8 cellular contexts compared by ENCODE assay signal in genomic region chr12:92135541-92135940, GRCh38. TPM values are rescaled to one million over a fixed set of nuclear protein-coding genes. Genes with fewer than 3 reads are reported as not detected.
DNase-seq lines count a peak whose midpoint lies in the region; ATAC-seq, FAIRE-seq and TF ChIP-seq lines count a peak whose summit lies in the region.
"Not testable (repeated sequence)": the region's sequence is repeated elsewhere in the genome, so short reads cannot be mapped to it uniquely, and the experiment has no call there.

No MANE protein-coding gene starts in this region.

- H3K4me3 Mint-ChIP-seq in activated CD8-positive, alpha-beta memory T cell treated with anti-CD3 and anti-CD28 coated beads, Interleukin-2, amount 10 ng/mL, durations not matched to agents 7 days and 5 days = peak overlapping the region; percentile 94
- H3K4me3 Mint-ChIP-seq in natural killer cell = peak overlapping the region; percentile 88

- not testable (repeated sequence) for FAIRE-seq in GM12878 (lab: Jason Lieb, UNC)

- H3K9ac ChIP-seq in BLaER1 = not testable (repeated sequence)
- H3K9ac ChIP-seq in GM23248 (0 out of 2 replicates have a peak overlapping the region, but pooled peaks have one; percentile 47), GM12878 (ENCODE audit: control insufficient read depth, insufficient read depth, low read length) (peak overlapping the region; percentile 61), subcutaneous abdominal adipose tissue (ENCODE audit: low read length in 5 of 5) (peak overlapping the region in 1 of 5 donors; percentile 70)

- H2AFZ ChIP-seq in GM23248; GM12878 (ENCODE audit: control insufficient read depth, low read depth, low read length): not testable (repeated sequence)

- peak overlapping the region; percentile 40 for H3K4me2 ChIP-seq in BLaER1
- H3K4me2 ChIP-seq in GM23248 (ENCODE audit: unreplicated experiment) = peak overlapping the region; percentile 59
- H3K4me2 ChIP-seq in GM12878 (ENCODE audit: control insufficient read depth, insufficient read depth) = peak overlapping the region; percentile 65

- H3K4me1 Mint-ChIP-seq in activated CD8-positive, alpha-beta memory T cell treated with anti-CD3 and anti-CD28 coated beads, Interleukin-2, amount 10 ng/mL, durations not matched to agents 7 days and 5 days = peaks cover 84% of the 10 kb centered on the region
- peaks cover 91 to 97% of the 10 kb centered on the region in 2 donors for H3K4me1 Mint-ChIP-seq in natural killer cell

- in situ Hi-C loops in GM23248 (cut with MboI) (loop anchor here (10.0 to 25.0 kb wide), 2 partner anchors 321 to 548 kb away; no protein-coding TSS in a partner anchor), GM12878 (cut with MboI) (loop anchor here (5.0 to 25.0 kb wide), 3 partner anchors 323 to 741 kb away; no protein-coding TSS in a partner anchor)

- not testable (repeated sequence) for H3K27me3 ChIP-seq in BLaER1; GM23248 (replicated peaks; ENCODE audit: insufficient read depth); RWPE2 (ENCODE audit: insufficient read depth, poor library complexity, severe bottlenecking); GM12878 (replicated peaks in 1 of 2; ENCODE audit: control insufficient read depth in 2 of 2, insufficient read depth in 2 of 2, low read length in 1 of 2); foreskin keratinocyte; subcutaneous abdominal adipose tissue (ENCODE audit: control insufficient read depth in 5 of 5, insufficient read depth in 4 of 5, low read length in 5 of 5)

- peaks cover 36% of the 10 kb centered on the region for H3K36me3 Mint-ChIP-seq in activated CD8-positive, alpha-beta memory T cell treated with anti-CD3 and anti-CD28 coated beads, Interleukin-2, amount 10 ng/mL, durations not matched to agents 7 days and 5 days
- H3K36me3 Mint-ChIP-seq in natural killer cell = peaks cover 13% of the 10 kb centered on the region

- not testable (repeated sequence) for TF ChIP-seq EP300 in GM12878 (IDR thresholded peaks at IDR 0.05; ENCODE audit: borderline replicate concordance in 1 of 2, control insufficient read depth in 1 of 2, low read depth in 2 of 2, low read length in 2 of 2)

- not testable (repeated sequence) for H3K27me3 Mint-ChIP-seq in activated CD8-positive, alpha-beta memory T cell treated with anti-CD3 and anti-CD28 coated beads, Interleukin-2, amount 10 ng/mL, durations not matched to agents 7 days and 5 days; natural killer cell (ENCODE audit: low read depth in 2 of 2)

- H3K27ac ChIP-seq in BLaER1 = not testable (repeated sequence)
- H3K27ac ChIP-seq in GM23248 (peak overlapping the region; percentile 93), RWPE2 (ENCODE audit: poor library complexity, severe bottlenecking) (peak overlapping the region; percentile 95), GM12878 (ENCODE audit: control insufficient read depth, insufficient read depth) (peak overlapping the region; percentile 85), foreskin keratinocyte (peak overlapping the region; percentile 77), subcutaneous abdominal adipose tissue (ENCODE audit: low read depth, low read length) (peak overlapping the region; percentile 100)

- RAD21 ChIA-PET in GM12878 (lab: Charles Lee; ENCODE audit: unreplicated experiment) = interaction anchor here (1.2 to 9.9 kb wide), 19 partner anchors 9 to 435 kb away, joined by 3 to 167 read pairs (median 8); partner anchors contain the start of gene BTG1

- peaks cover 66% of the 10 kb centered on the region for H3F3A ChIP-seq in GM23248 (ENCODE audit: insufficient read depth)

- not testable (repeated sequence) for BruUV-seq in GM12878 (replicated peaks; lab: Mats Ljungman, UMichigan)

- POLR2A ChIA-PET in GM12878 (lab: Charles Lee) = interaction anchor here (1.0 to 8.8 kb wide), 4 partner anchors 9 to 428 kb away, joined by 4 to 112 read pairs (median 7); partner anchors contain the start of gene BTG1

- peaks cover 80% of the 10 kb centered on the region for H3K4me1 ChIP-seq in BLaER1
- H3K4me1 ChIP-seq in GM23248 (ENCODE audit: insufficient read depth) = peaks cover 81% of the 10 kb centered on the region
- peaks cover 82% of the 10 kb centered on the region for H3K4me1 ChIP-seq in RWPE2 (ENCODE audit: insufficient read depth, poor library complexity, severe bottlenecking)
- peaks cover 20% of the 10 kb centered on the region; the same call in 1 of the 2 replicates for H3K4me1 ChIP-seq in GM12878 (ENCODE audit: control insufficient read depth, insufficient read depth, low read length)
- peaks cover 71% of the 10 kb centered on the region for H3K4me1 ChIP-seq in foreskin keratinocyte
- H3K4me1 ChIP-seq in subcutaneous abdominal adipose tissue (ENCODE audit: control insufficient read depth in 5 of 5, insufficient read depth in 5 of 5, low read length in 5 of 5) = peaks cover 14 to 98% (median 78%) of the 10 kb centered on the region in 5 donors

- H4K20me1 ChIP-seq in BLaER1 = peaks cover 100% of the 10 kb centered on the region
- H4K20me1 ChIP-seq in GM23248 (ENCODE audit: insufficient read depth); GM12878 (ENCODE audit: control insufficient read depth, insufficient read depth): not testable (repeated sequence)

- TF ChIP-seq POLR2A in GM12878 (IDR thresholded peaks at IDR 0.05; ENCODE audit: low read depth, low read length) = not testable (repeated sequence)

- CTCF ChIA-PET in activated CD8-positive, alpha-beta memory T cell treated with anti-CD3 and anti-CD28 coated beads, Interleukin-2, amount 10 ng/mL, durations not matched to agents 7 days and 5 days (lab: Charles Lee) = interaction anchor here (1.1 to 6.0 kb wide), 3 partner anchors 9 to 753 kb away, joined by 4 to 48 read pairs (median 4); partner anchors contain the start of gene BTG1
- CTCF ChIA-PET in GM12878 (lab: Yijun Ruan, JAX) = interaction anchor here (1.0 to 5.9 kb wide), 5 partner anchors 8 to 434 kb away, joined by 3 to 21 read pairs (median 11); no protein-coding TSS in a partner anchor

- intact Hi-C loops in GM12878 (cut with micrococcal nuclease; ENCODE audit: unreplicated experiment) = loop anchor here (5.0 kb wide), 1 partner anchor 753 kb away; no protein-coding TSS in a partner anchor
- intact Hi-C loops in natural killer cell (cut with micrococcal nuclease) = not testable (repeated sequence)

- not testable (repeated sequence) for H3K9me3 ChIP-seq in BLaER1; GM23248 (ENCODE audit: low read depth); RWPE2 (ENCODE audit: severe bottlenecking); GM12878 (replicated peaks; ENCODE audit: control insufficient read depth, insufficient read depth, low read length); subcutaneous abdominal adipose tissue (ENCODE audit: control insufficient read depth in 5 of 5, low read length in 5 of 5)

- peak overlapping the region; percentile 90 for H3K27ac Mint-ChIP-seq in activated CD8-positive, alpha-beta memory T cell treated with anti-CD3 and anti-CD28 coated beads, Interleukin-2, amount 10 ng/mL, durations not matched to agents 7 days and 5 days
- H3K27ac Mint-ChIP-seq in natural killer cell = peak overlapping the region; percentile 88 to 98

- not testable (repeated sequence) for TF ChIP-seq CTCF in RWPE2 (IDR thresholded peaks at IDR 0.05; ENCODE audit: poor library complexity, severe bottlenecking); GM12878 (IDR thresholded peaks at IDR 0.05 in 2 of 3, conservative IDR thresholded peaks at IDR 0.05 in 1 of 3; ENCODE audit: control insufficient read depth in 2 of 3, extremely low read depth in 1 of 3, insufficient read depth in 1 of 3, low read depth in 3 of 3, low read length in 3 of 3); foreskin keratinocyte (conservative IDR thresholded peaks at IDR 0.05); natural killer cell (IDR thresholded peaks at IDR 0.05)

- SMC1A ChIA-PET in GM12878 (lab: Charles Lee; ENCODE audit: uncharacterized antibody, unreplicated experiment) = interaction anchor here (0.7 to 7.5 kb wide), 19 partner anchors 9 to 434 kb away, joined by 3 to 98 read pairs (median 13); partner anchors contain the start of gene BTG1

- DNase-seq in GM23248; RWPE2 (ENCODE audit: low spot score); activated CD8-positive, alpha-beta memory T cell treated with anti-CD3 and anti-CD28 coated beads, Interleukin-2, amount 10 ng/mL, durations not matched to agents 7 days and 5 days; GM12878 (ENCODE audit: low read depth, low spot score); foreskin keratinocyte; natural killer cell: not testable (repeated sequence)

- H3K79me2 ChIP-seq in GM23248 (ENCODE audit: insufficient read depth) = peaks cover 98% of the 10 kb centered on the region
- H3K79me2 ChIP-seq in GM12878 (ENCODE audit: control insufficient read depth, insufficient read depth, low read length) = peaks cover 100% of the 10 kb centered on the region

- WGBS in GM23248 (ENCODE audit: low coverage in 1 of 2, low lambda C conversion rate in 2 of 2, missing lambda C conversion rate in 2 of 2), 2 experiments = 87 to 88% methylated on average over 8 of the region's 8 CpGs
- 53% methylated on average over 8 of the region's 8 CpGs for WGBS in GM12878 (ENCODE audit: insufficient coverage, insufficient replicate concordance, low lambda C conversion rate, missing lambda C conversion rate)

- not testable (repeated sequence) for H3K4me3 ChIP-seq in BLaER1; RWPE2 (ENCODE audit: severe bottlenecking); subcutaneous abdominal adipose tissue (ENCODE audit: low read depth in 1 of 5, low read length in 5 of 5)
- H3K4me3 ChIP-seq in GM23248 (peak overlapping the region; percentile 45), GM12878 (peak overlapping the region; percentile 89)

- not testable (repeated sequence) for ATAC-seq in RWPE2 (ENCODE audit: low read depth); activated CD8-positive, alpha-beta memory T cell treated with anti-CD3 and anti-CD28 coated beads, Interleukin-2, amount 10 ng/mL, durations not matched to agents 7 days and 5 days; GM12878; foreskin keratinocyte; natural killer cell

- H3K36me3 ChIP-seq in BLaER1 (peaks cover 25% of the 10 kb centered on the region; the same call in 1 of the 2 replicates), RWPE2 (ENCODE audit: low read depth) (peaks cover 11% of the 10 kb centered on the region)
- H3K36me3 ChIP-seq in GM23248 (ENCODE audit: low read depth); GM12878 (ENCODE audit: control insufficient read depth in 2 of 2, insufficient read depth in 2 of 2, low read length in 1 of 2); subcutaneous abdominal adipose tissue (ENCODE audit: control insufficient read depth in 5 of 5, insufficient read depth in 5 of 5, low read length in 5 of 5): not testable (repeated sequence)

- H3K9me3 Mint-ChIP-seq in activated CD8-positive, alpha-beta memory T cell treated with anti-CD3 and anti-CD28 coated beads, Interleukin-2, amount 10 ng/mL, durations not matched to agents 7 days and 5 days (ENCODE audit: low read depth); natural killer cell: not testable (repeated sequence)

- H3K9me2 ChIP-seq in GM23248 (ENCODE audit: insufficient read depth) = not testable (repeated sequence)

- not testable (repeated sequence) for TF ChIP-seq RAD21 in GM12878 (IDR thresholded peaks at IDR 0.05; ENCODE audit: insufficient read depth, low read depth, low read length)

RNA-seq across cellular contexts. Expression of gene BTG1, which starts 10.1 kb away (rescaled TPM):
- total RNA-seq in GM23248 (2014; rRNA removed; shearing (Covaris generic)) = 13.9 and 14.4 TPM in 2 replicates
- polyA plus RNA-seq in GM23248 (2016; fragmentation: Nextera tagmentation; extraction: Ambion mirVana) (58.9 and 62.2 TPM in 2 replicates), GM12878 (2011; rRNA removed) (100 and 164 TPM in 2 replicates), GM12878 (2014; fragmentation: Illumina TruSeq; extraction: Trizol) (46.4 and 59.9 TPM in 2 replicates), GM12878 (2014; fragmentation: Nextera tagmentation; extraction: Ambion mirVana) (10 to 100 TPM; 23.7 to 61.5 TPM), GM12878 (2014; rRNA removed) (51.3 and 60.2 TPM in 2 replicates), GM12878 (2016; fragmentation: Nextera tagmentation; extraction: Ambion mirVana) (100 to 1,000 TPM in 1 of 2 experiments, 10 to 100 TPM in 1; 97.0 to 147 TPM), foreskin keratinocyte (15.2 and 18.4 TPM in 2 replicates)
- total RNA-seq in activated CD8-positive, alpha-beta memory T cell treated with anti-CD3 and anti-CD28 coated beads, Interleukin-2, amount 10 ng/mL, durations not matched to agents 7 days and 5 days = 100 to 1,000 TPM in 1 of 2 experiments, 10 to 100 TPM in 1; 91.7 to 132 TPM
- 121 and 128 TPM in 2 replicates for total RNA-seq in GM12878 (2013; cell fraction: nucleolus; rRNA removed)
- total RNA-seq in GM12878 (2014; rRNA removed) (27.3 and 27.8 TPM in 2 replicates), GM12878 (2014; rRNA removed; fragmentation: Illumina TruSeq; extraction: Trizol) (34.0 and 35.3 TPM in 2 replicates), GM12878 (2021) (186 and 194 TPM in 2 replicates), foreskin keratinocyte (9.1 and 14.3 TPM in 2 replicates), natural killer cell (1,000 to 10,000 TPM in 1 of 3 donors, 100 to 1,000 TPM in 2; 801 to 1,037 (median 830) TPM)
- 72.3 TPM for polyA plus RNA-seq in GM12878 (2011; ENCODE audit: low read depth)
- 153 and 176 TPM in 2 replicates for polyA plus RNA-seq in GM12878 (2011; cell fraction: cytosol; rRNA removed)
- polyA plus RNA-seq in GM12878 (2011; cell fraction: nucleus; rRNA removed) = 119 and 192 TPM in 2 replicates
- polyA plus RNA-seq in GM12878 (2012) = 131 and 205 TPM in 2 replicates
- 209 and 266 TPM in 2 replicates for polyA minus RNA-seq in GM12878 (2011; rRNA and poly(A)+ RNA removed)
- 81.5 and 90.4 TPM in 2 replicates for polyA minus RNA-seq in GM12878 (2011; cell fraction: cytosol; rRNA and poly(A)+ RNA removed)
- polyA minus RNA-seq in GM12878 (2011; cell fraction: nucleus; rRNA and poly(A)+ RNA removed) = 130 and 142 TPM in 2 replicates

Comparison
In these comparisons a context has a peak if more than half of its experiments do, and no peak if none do; other contexts are left out.
1. RNA of gene BTG1, which starts 10.1 kb away (total RNA-seq): 801 to 1,037 TPM in natural killer cell; 91.7 to 132 TPM in activated CD8-positive, alpha-beta memory T cell treated with anti-CD3 and anti-CD28 coated beads, Interleukin-2, amount 10 ng/mL, durations not matched to agents 7 days and 5 days, 27.3 to 194 TPM in GM12878, 13.9 to 14.4 TPM in GM23248 and 9.1 to 14.3 TPM in foreskin keratinocyte; every median in the first group is over 4 times any median in the second.
2. Peak in every context shown above with its lines, with median percentiles within 50 percentile points of each other: H3K4me2 ChIP-seq.